ENCODE assay signal across 9 cellular contexts in genomic region chr1:160726498-160727391, GRCh38. TPM values are rescaled to one million over a fixed set of nuclear protein-coding genes. Genes with fewer than 3 reads are reported as not detected.
DNase-seq lines count a peak whose midpoint lies in the region; ATAC-seq and TF ChIP-seq lines count a peak whose summit lies in the region.
"Had no signal": no experiment of that assay in that cellular context is flagged by ENCODE, and none has a peak within 500 bp of the region (broad histone marks: within the 10 kb centered on the region; RNA-seq: fewer than 3 reads in every experiment).

No MANE protein-coding gene starts in this region.

- TF ChIP-seq CTCF in C4-2B (conservative IDR thresholded peaks at IDR 0.05) (peak; percentile 95), suprapubic skin (IDR thresholded peaks at IDR 0.05) (peak; percentile 68 to 76)

- H3K27ac ChIP-seq in C4-2B: no peak overlapping the region
- H3K27ac ChIP-seq in esophagus (ENCODE audit: low read depth in 2 of 2, low read length in 1 of 2): peak overlapping the region; percentile 74 to 85
- peak overlapping the region; percentile 75 to 83 for H3K27ac ChIP-seq in mucosa of rectum (ENCODE audit: low read depth in 2 of 2, low read length in 2 of 2)
- H3K27ac ChIP-seq in suprapubic skin: peak overlapping the region; percentile 10

- peak; percentile 23 for DNase-seq in NCI-H774 (lab: John Stamatoyannopoulos, UW)
- peak; percentile 70 for DNase-seq in activated CD4-positive, alpha-beta memory T cell treated with anti-CD3 and anti-CD28 coated beads, Interleukin-2, amount 10 ng/mL, durations not matched to agents 7 days and 5 days
- no peak for DNase-seq in suprapubic skin (ENCODE audit: low spot score in 2 of 2)

- peak overlapping the region; percentile 35 to 60 for H3K9ac ChIP-seq in mucosa of rectum (ENCODE audit: low read depth in 1 of 2, low read length in 2 of 2)

- H3K9me3 ChIP-seq in esophagus (ENCODE audit: control insufficient read depth in 2 of 2, insufficient read depth in 1 of 2, low read depth in 1 of 2, low read length in 1 of 2) (no peaks in the 10 kb centered on the region), mucosa of rectum (ENCODE audit: control insufficient read depth in 2 of 2, low read length in 2 of 2) (no peaks in the 10 kb centered on the region), suprapubic skin (no peaks in the 10 kb centered on the region)

- no peaks in the 10 kb centered on the region for H3K36me3 ChIP-seq in esophagus (ENCODE audit: control insufficient read depth in 2 of 2, insufficient read depth in 2 of 2, low read length in 1 of 2)
- H3K36me3 ChIP-seq in mucosa of rectum (ENCODE audit: control insufficient read depth in 2 of 2, insufficient read depth in 2 of 2, low read length in 2 of 2): no peaks in the 10 kb centered on the region
- H3K36me3 ChIP-seq in suprapubic skin: no peaks in the 10 kb centered on the region

- H3K27ac Mint-ChIP-seq in activated CD4-positive, alpha-beta memory T cell treated with anti-CD3 and anti-CD28 coated beads, Interleukin-2, amount 10 ng/mL, durations not matched to agents 7 days and 5 days: no peak overlapping the region
- H3K27ac Mint-ChIP-seq: T-helper 1 cell treated with Interleukin-12 subunit alpha and Interleukin-12 subunit beta and Interleukin-4 antibody, amounts not matched to agents 30 μg/mL and 1 μg/mL, for 36 hours had no signal

- no peak for TF ChIP-seq EP300 in suprapubic skin (IDR thresholded peaks at IDR 0.05)

- WGBS in esophagus, 2 donors: 9 to 12% methylated on average over 8 of the region's 8 CpGs
- 6% methylated on average over 8 of the region's 8 CpGs for WGBS in suprapubic skin

- H3K4me1 ChIP-seq in esophagus (ENCODE audit: control insufficient read depth in 2 of 2, insufficient read depth in 2 of 2, low read length in 1 of 2) (no peaks in the 10 kb centered on the region), mucosa of rectum (ENCODE audit: control insufficient read depth in 2 of 2, insufficient read depth in 2 of 2, low read length in 2 of 2) (peaks cover 0 to 10% of the 10 kb centered on the region in 2 donors), suprapubic skin (peaks cover 22% of the 10 kb centered on the region)

- ATAC-seq in GM18907 (IDR thresholded peaks at IDR 0.05; ENCODE audit: unreplicated experiment) (peak; percentile 70), HG03521 (IDR thresholded peaks at IDR 0.05; ENCODE audit: unreplicated experiment) (peak; percentile 60)

- peaks cover 3% of the 10 kb centered on the region for H3K36me3 Mint-ChIP-seq in activated CD4-positive, alpha-beta memory T cell treated with anti-CD3 and anti-CD28 coated beads, Interleukin-2, amount 10 ng/mL, durations not matched to agents 7 days and 5 days (ENCODE audit: low read depth)

- TF ChIP-seq POLR2A in suprapubic skin (IDR thresholded peaks at IDR 0.05): no peak

- no peaks in the 10 kb centered on the region for H3K9me3 Mint-ChIP-seq in activated CD4-positive, alpha-beta memory T cell treated with anti-CD3 and anti-CD28 coated beads, Interleukin-2, amount 10 ng/mL, durations not matched to agents 7 days and 5 days

- H3K27me3 Mint-ChIP-seq in activated CD4-positive, alpha-beta memory T cell treated with anti-CD3 and anti-CD28 coated beads, Interleukin-2, amount 10 ng/mL, durations not matched to agents 7 days and 5 days: no peaks in the 10 kb centered on the region

- no peaks in the 10 kb centered on the region for H3K27me3 ChIP-seq in esophagus (ENCODE audit: control insufficient read depth in 1 of 2, insufficient read depth in 2 of 2, low read length in 2 of 2)
- no peaks in the 10 kb centered on the region for H3K27me3 ChIP-seq in mucosa of rectum (ENCODE audit: control insufficient read depth in 2 of 2, insufficient read depth in 2 of 2, low read length in 2 of 2)
- no peaks in the 10 kb centered on the region for H3K27me3 ChIP-seq in suprapubic skin

- H3K4me3 ChIP-seq in esophagus (ENCODE audit: low read depth in 1 of 2, low read length in 2 of 2): no peak overlapping the region
- H3K4me3 ChIP-seq in mucosa of rectum (ENCODE audit: low read length in 2 of 2): peak overlapping the region in 1 of 2 donors; percentile 39
- H3K4me3 ChIP-seq in suprapubic skin: no peak overlapping the region

- no peak overlapping the region for H3K4me3 Mint-ChIP-seq in activated CD4-positive, alpha-beta memory T cell treated with anti-CD3 and anti-CD28 coated beads, Interleukin-2, amount 10 ng/mL, durations not matched to agents 7 days and 5 days
- H3K4me3 Mint-ChIP-seq: T-helper 1 cell treated with Interleukin-12 subunit alpha and Interleukin-12 subunit beta and Interleukin-4 antibody, amounts not matched to agents 30 μg/mL and 1 μg/mL, for 36 hours had no signal

- POLR2A ChIA-PET in activated CD4-positive, alpha-beta memory T cell treated with anti-CD3 and anti-CD28 coated beads, Interleukin-2, amount 10 ng/mL, durations not matched to agents 7 days and 5 days (lab: Charles Lee): interaction anchor here (1.2 to 5.7 kb wide), 4 partner anchors 14 to 42 kb away, joined by 3 to 56 read pairs (median 6); partner anchors contain the start of gene CD48

- H3K4me1 Mint-ChIP-seq in activated CD4-positive, alpha-beta memory T cell treated with anti-CD3 and anti-CD28 coated beads, Interleukin-2, amount 10 ng/mL, durations not matched to agents 7 days and 5 days: peaks cover 31% of the 10 kb centered on the region

- CTCF ChIA-PET in activated CD4-positive, alpha-beta memory T cell treated with anti-CD3 and anti-CD28 coated beads, Interleukin-2, amount 10 ng/mL, durations not matched to agents 7 days and 5 days (lab: Charles Lee): interaction anchor here (0.5 to 7.4 kb wide), 25 partner anchors 11 to 566 kb away, joined by 3 to 179 read pairs (median 4); partner anchors contain the start of genes CD48, DEDD, ITLN2 and SLAMF7

RNA-seq across cellular contexts. Expression of gene SLAMF7, which starts 12.3 kb away (rescaled TPM):
- total RNA-seq in activated CD4-positive, alpha-beta memory T cell treated with anti-CD3 and anti-CD28 coated beads, Interleukin-2, amount 10 ng/mL, durations not matched to agents 7 days and 5 days: 10 to 100 TPM; 13.7 to 15.3 TPM
- 1 to 10 TPM; 2.9 to 4.0 TPM for polyA plus RNA-seq in esophagus
- total RNA-seq in suprapubic skin: 1 to 10 TPM; 1.1 to 3.4 (median 1.9) TPM

RNA-seq across cellular contexts. Expression of gene CD48, which starts 15.1 kb away (rescaled TPM):
- total RNA-seq in activated CD4-positive, alpha-beta memory T cell treated with anti-CD3 and anti-CD28 coated beads, Interleukin-2, amount 10 ng/mL, durations not matched to agents 7 days and 5 days: 100 to 1,000 TPM; 403 to 404 TPM
- polyA plus RNA-seq in esophagus: 1 to 10 TPM; 3.3 to 4.6 TPM
- 1 to 10 TPM in 2 of 4 donors, under 1 TPM in 1, not detected in 1; 0.60 to 1.6 (median 1.0) TPM for total RNA-seq in suprapubic skin

Comparison
In these comparisons a context has a peak if more than half of its experiments do, and no peak if none do; other contexts are left out.
1. DNase-seq: peak in NCI-H774 (single experiment) and activated CD4-positive, alpha-beta memory T cell treated with anti-CD3 and anti-CD28 coated beads, Interleukin-2, amount 10 ng/mL, durations not matched to agents 7 days and 5 days (single experiment); none in suprapubic skin (0 of 2).
2. RNA of gene CD48, which starts 15.1 kb away (total RNA-seq): 403 to 404 TPM in activated CD4-positive, alpha-beta memory T cell treated with anti-CD3 and anti-CD28 coated beads, Interleukin-2, amount 10 ng/mL, durations not matched to agents 7 days and 5 days; 0.60 to 1.6 TPM in suprapubic skin; every median in the first group is over 100 times any median in the second.